Comparison of ENCODE assay signal across 1 cellular context in the genomic region with DNA sequence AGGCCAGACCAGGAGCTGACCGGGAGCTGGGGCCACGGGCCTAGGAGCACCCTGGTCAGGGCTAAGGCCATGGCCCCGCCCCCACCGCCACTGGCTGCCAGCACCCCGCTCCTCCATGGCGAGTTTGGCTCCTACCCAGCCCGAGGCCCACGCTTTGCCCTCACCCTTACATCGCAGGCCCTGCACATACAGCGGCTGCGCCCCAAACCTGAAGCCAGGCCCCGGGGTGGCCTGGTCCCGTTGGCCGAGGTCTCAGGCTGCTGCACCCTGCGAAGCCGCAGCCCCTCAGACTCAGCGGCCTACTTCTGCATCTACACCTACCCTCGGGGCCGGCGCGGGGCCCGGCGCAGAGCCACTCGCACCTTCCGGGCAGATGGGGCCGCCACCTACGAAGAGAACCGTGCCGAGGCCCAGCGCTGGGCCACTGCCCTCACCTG.
TF ChIP-seq lines count a peak whose summit lies in the region.

No MANE protein-coding gene starts in this region.

TF ChIP-seq in HEK293, 187 proteins besides CTCF, POLR2A, EP300 and RAD21 (continued from another document):
- TF ChIP-seq INSM2 (tag by site-specific recombination; IDR thresholded peaks at IDR 0.05) (no peak), SP2 (tag by site-specific recombination; IDR thresholded peaks at IDR 0.05) (no peak), IKZF3 (tag by site-specific recombination; IDR thresholded peaks at IDR 0.05) (no peak), ZBTB20 (tag by site-specific recombination; IDR thresholded peaks at IDR 0.05) (no peak), MEIS1 (CRISPR knock-in tag; IDR thresholded peaks at IDR 0.05; ENCODE audit: borderline replicate concordance) (no peak)
